In the genomic region with DNA sequence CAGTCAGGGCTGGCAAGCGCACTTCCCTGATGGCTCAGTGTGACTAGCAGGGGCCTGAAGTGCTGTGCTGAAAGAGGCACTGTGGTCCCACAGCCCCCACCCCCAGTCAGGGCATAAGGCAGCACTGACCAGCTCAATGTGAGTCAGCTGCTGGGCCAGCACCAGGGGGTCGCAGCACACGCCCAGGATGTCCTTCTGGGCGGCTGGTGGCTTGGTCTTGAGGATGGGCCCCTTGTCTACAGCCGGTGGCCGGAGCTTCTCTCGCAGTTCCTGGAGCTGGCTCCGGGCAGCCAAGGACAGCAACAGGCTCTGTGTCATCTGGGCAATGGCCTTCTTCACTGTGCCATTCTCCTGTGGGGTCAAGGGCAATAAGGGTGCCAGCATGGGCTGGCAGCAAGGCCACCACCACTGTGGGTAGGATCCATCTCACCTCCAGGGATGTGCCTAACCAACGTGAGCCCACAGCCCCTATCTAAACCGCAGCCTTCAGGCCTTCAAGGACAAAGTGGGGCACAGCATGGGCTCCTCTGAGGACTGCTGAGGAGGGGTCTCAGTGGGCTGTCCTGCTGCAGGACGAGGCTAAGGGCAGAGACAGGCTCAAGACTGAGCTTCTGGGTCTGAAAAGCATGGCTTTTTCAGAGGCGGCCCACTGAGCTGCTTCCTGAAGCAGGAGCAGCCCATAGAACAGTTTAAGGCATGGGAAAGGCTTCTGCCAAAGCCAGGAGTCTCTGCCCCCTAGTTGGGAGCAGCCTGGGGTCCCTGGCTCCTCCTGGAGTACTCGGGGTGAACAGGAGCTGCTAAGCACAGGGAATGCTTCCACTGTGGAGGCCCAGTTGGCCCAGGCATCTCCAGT, we compare ENCODE assay signal across 20 cellular contexts.
A peak's percentile ranks its signal among the peaks of the same experiment; 100 is the strongest.
DNase-seq lines count a peak whose midpoint lies in the region; ATAC-seq, FAIRE-seq and TF ChIP-seq lines count a peak whose summit lies in the region.
"Had no signal": no experiment of that assay in that cellular context is flagged by ENCODE, and none has a peak within 500 bp of the region (broad histone marks: within the 10 kb centered on the region; RNA-seq: fewer than 3 reads in every experiment).

No MANE protein-coding gene starts in this region.

- no peak overlapping the region for H3K27ac Mint-ChIP-seq in activated CD4-positive, alpha-beta T cell treated with anti-CD3 and anti-CD28 coated beads, Interleukin-2, amount 10 ng/mL, durations not matched to agents 7 days and 5 days
- H3K27ac Mint-ChIP-seq: activated CD4-positive, alpha-beta T cell treated with anti-CD3 and anti-CD28 coated beads, Interleukin-2, amount 10 ng/mL, durations not matched to agents 24 days and 14 days; activated T-helper 17 cell treated with anti-CD3 and anti-CD28 coated beads, Interleukin-2, amount 50 U/mL, for 72 hours; HFFc6 had no signal

- H4K20me1 ChIP-seq in osteoblast (ENCODE audit: insufficient read depth, low read length), result no peaks in the 10 kb centered on the region

- H3K4me1 Mint-ChIP-seq in activated CD4-positive, alpha-beta T cell treated with anti-CD3 and anti-CD28 coated beads, Interleukin-2, amount 10 ng/mL, durations not matched to agents 7 days and 5 days, result peaks cover 9% of the 10 kb centered on the region
- H3K4me1 Mint-ChIP-seq: activated T-helper 17 cell treated with anti-CD3 and anti-CD28 coated beads, Interleukin-2, amount 50 U/mL, for 72 hours had no signal

- no peaks in the 10 kb centered on the region for H3K9me3 Mint-ChIP-seq in activated CD4-positive, alpha-beta T cell treated with anti-CD3 and anti-CD28 coated beads, Interleukin-2, amount 10 ng/mL, durations not matched to agents 7 days and 5 days
- H3K9me3 Mint-ChIP-seq: activated CD4-positive, alpha-beta T cell treated with anti-CD3 and anti-CD28 coated beads, Interleukin-2, amount 10 ng/mL, durations not matched to agents 24 days and 14 days; activated T-helper 17 cell treated with anti-CD3 and anti-CD28 coated beads, Interleukin-2, amount 50 U/mL, for 72 hours; HFFc6 had no signal

- DNase-seq in activated CD4-positive, alpha-beta T cell treated with anti-CD3 and anti-CD28 coated beads, Interleukin-2, amount 10 ng/mL, durations not matched to agents 7 days and 5 days, result peak; percentile 5
- DNase-seq in activated CD4-positive, alpha-beta T cell treated with anti-CD3 and anti-CD28 coated beads for 4 hours, result no peak
- DNase-seq in GM13976 (ENCODE audit: low spot score) (peak; percentile 24), frontal cortex (ENCODE audit: low spot score in 2 of 2) (peak; percentile 5 to 11), osteoblast (ENCODE audit: insufficient read length, low spot score, missing footprints) (peak; percentile 77), COLO829 (ENCODE audit: low spot score) (no peak), NCI-H2029 treated with DMSO at 0.1 percent for 48 hours (lab: John Stamatoyannopoulos, UW) (no peak)
- DNase-seq: activated CD4-positive, alpha-beta T cell treated with anti-CD3 and anti-CD28 coated beads, Interleukin-2, amount 10 ng/mL, durations not matched to agents 24 days and 14 days; CD4-positive, CD25-positive, alpha-beta regulatory T cell; DMS79 treated with DMSO at 0.1 percent for 48 hours; HFFc6; NCI-H187 treated with DMSO at 0.1 percent for 48 hours; NCI-H524 treated with DMSO at 0.1 percent for 48 hours; stimulated activated naive CD4-positive, alpha-beta T cell; trophoblast cell had no signal

- CTCF ChIA-PET in activated CD4-positive, alpha-beta T cell treated with anti-CD3 and anti-CD28 coated beads, Interleukin-2, amount 10 ng/mL, durations not matched to agents 7 days and 5 days (lab: Charles Lee), result interaction anchor here (1.0 to 1.7 kb wide), 4 partner anchors 9 to 62 kb away, joined by 3 to 12 read pairs (median 5); a partner anchor contains a TSS

- H3K9me3 ChIP-seq in osteoblast (ENCODE audit: low read depth, low read length), result no peaks in the 10 kb centered on the region
- H3K9me3 ChIP-seq: A549 had no signal

- no peaks in the 10 kb centered on the region for H3K27me3 Mint-ChIP-seq in activated CD4-positive, alpha-beta T cell treated with anti-CD3 and anti-CD28 coated beads, Interleukin-2, amount 10 ng/mL, durations not matched to agents 7 days and 5 days
- H3K27me3 Mint-ChIP-seq: activated CD4-positive, alpha-beta T cell treated with anti-CD3 and anti-CD28 coated beads, Interleukin-2, amount 10 ng/mL, durations not matched to agents 24 days and 14 days; activated T-helper 17 cell treated with anti-CD3 and anti-CD28 coated beads, Interleukin-2, amount 50 U/mL, for 72 hours; CD4-positive, CD25-positive, alpha-beta regulatory T cell had no signal

- POLR2A ChIA-PET in activated CD4-positive, alpha-beta T cell treated with anti-CD3 and anti-CD28 coated beads, Interleukin-2, amount 10 ng/mL, durations not matched to agents 7 days and 5 days (lab: Charles Lee), result no interaction called here

- H2AFZ ChIP-seq in osteoblast (ENCODE audit: low read length), result no peak overlapping the region
- H2AFZ ChIP-seq: parathyroid adenoma had no signal

- ATAC-seq in HG02852 (IDR thresholded peaks at IDR 0.05; ENCODE audit: unreplicated experiment), result no peak
- ATAC-seq: A549; activated T-helper 17 cell treated with anti-CD3 and anti-CD28 coated beads, Interleukin-2, amount 50 U/mL, for 72 hours had no signal

- no peak overlapping the region for H3K4me2 ChIP-seq in osteoblast (ENCODE audit: insufficient read depth, low read length)
- H3K4me2 ChIP-seq: A549 had no signal

- H3K4me3 Mint-ChIP-seq in activated CD4-positive, alpha-beta T cell treated with anti-CD3 and anti-CD28 coated beads, Interleukin-2, amount 10 ng/mL, durations not matched to agents 7 days and 5 days, result no peak overlapping the region
- H3K4me3 Mint-ChIP-seq: activated CD4-positive, alpha-beta T cell treated with anti-CD3 and anti-CD28 coated beads, Interleukin-2, amount 10 ng/mL, durations not matched to agents 24 days and 14 days; HFFc6 had no signal

- no peaks in the 10 kb centered on the region for H3K79me2 ChIP-seq in osteoblast (ENCODE audit: insufficient read depth, low read length)
- H3K79me2 ChIP-seq: parathyroid adenoma had no signal

- FAIRE-seq in frontal cortex (lab: Jason Lieb, UNC), result no peak
- FAIRE-seq: A549, astrocyte had no signal

- H3K36me3 Mint-ChIP-seq in activated CD4-positive, alpha-beta T cell treated with anti-CD3 and anti-CD28 coated beads, Interleukin-2, amount 10 ng/mL, durations not matched to agents 7 days and 5 days (ENCODE audit: low read depth), result no peaks in the 10 kb centered on the region
- H3K36me3 Mint-ChIP-seq: CD4-positive, CD25-positive, alpha-beta regulatory T cell had no signal

- H3K4me3 ChIP-seq in osteoblast (ENCODE audit: insufficient read depth, low read length), result no peak overlapping the region
- H3K4me3 ChIP-seq: A549 had no signal

- no peak overlapping the region for H3K27ac ChIP-seq in osteoblast (ENCODE audit: low read depth, low read length)
- H3K27ac ChIP-seq: A549, parathyroid adenoma had no signal

- no peaks in the 10 kb centered on the region for H3K27me3 ChIP-seq in osteoblast (ENCODE audit: insufficient read depth, low read length)

- in situ Hi-C loops in GM13976 (cut with MboI; ENCODE audit: low sequenced_read_pairs, unreplicated experiment), result no loop called here

- H3K36me3 ChIP-seq in osteoblast (ENCODE audit: insufficient read depth, low read length), result no peaks in the 10 kb centered on the region

- TF ChIP-seq CTCF in GM13976 (IDR thresholded peaks at IDR 0.05; ENCODE audit: borderline replicate concordance, control extremely low read depth, extremely low read depth, insufficient read depth, missing control alignments) (no peak), osteoblast (IDR thresholded peaks at IDR 0.05; ENCODE audit: extremely low read depth, low read depth, low read length) (no peak)

- H3K4me1 ChIP-seq in osteoblast (ENCODE audit: insufficient read depth, low read length), result no peaks in the 10 kb centered on the region
- H3K4me1 ChIP-seq: A549, parathyroid adenoma had no signal

Comparison
In these comparisons a context has a peak if more than half of its experiments do, and no peak if none do; other contexts are left out.
1. DNase-seq: peak in activated CD4-positive, alpha-beta T cell treated with anti-CD3 and anti-CD28 coated beads, Interleukin-2, amount 10 ng/mL, durations not matched to agents 7 days and 5 days (single experiment), GM13976 (single experiment), frontal cortex (2 of 2) and osteoblast (single experiment); none in activated CD4-positive, alpha-beta T cell treated with anti-CD3 and anti-CD28 coated beads for 4 hours (0 of 2), COLO829 (single experiment) and NCI-H2029 treated with DMSO at 0.1 percent for 48 hours (single experiment).